2 cellular contexts compared by ENCODE assay signal in the genomic region with DNA sequence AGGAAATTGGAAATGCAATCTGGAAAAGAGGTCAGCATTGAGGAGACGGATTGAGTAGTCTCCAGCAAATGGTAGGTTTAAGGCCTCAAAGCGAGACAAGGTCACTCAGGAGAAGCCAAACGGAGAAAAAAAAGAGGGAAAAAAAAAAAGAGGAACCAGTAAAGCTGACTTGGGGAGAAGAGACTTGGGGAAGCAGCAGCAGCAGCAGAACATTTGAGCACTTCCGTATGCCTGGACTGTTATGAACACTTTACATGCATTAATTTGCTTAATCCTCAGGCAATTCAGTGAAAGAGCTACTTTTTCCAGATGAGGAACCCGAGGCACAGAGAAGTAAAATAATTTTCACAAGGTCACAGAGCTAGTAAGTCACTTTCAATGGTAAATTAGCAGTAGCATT.
TF ChIP-seq lines count a peak whose summit lies in the region.

No MANE protein-coding gene starts in this region.

TF ChIP-seq in K562, 482 proteins besides CTCF, POLR2A, EP300 and RAD21 (continued from another document and continues in another):
- TF ChIP-seq, protein P1, sequence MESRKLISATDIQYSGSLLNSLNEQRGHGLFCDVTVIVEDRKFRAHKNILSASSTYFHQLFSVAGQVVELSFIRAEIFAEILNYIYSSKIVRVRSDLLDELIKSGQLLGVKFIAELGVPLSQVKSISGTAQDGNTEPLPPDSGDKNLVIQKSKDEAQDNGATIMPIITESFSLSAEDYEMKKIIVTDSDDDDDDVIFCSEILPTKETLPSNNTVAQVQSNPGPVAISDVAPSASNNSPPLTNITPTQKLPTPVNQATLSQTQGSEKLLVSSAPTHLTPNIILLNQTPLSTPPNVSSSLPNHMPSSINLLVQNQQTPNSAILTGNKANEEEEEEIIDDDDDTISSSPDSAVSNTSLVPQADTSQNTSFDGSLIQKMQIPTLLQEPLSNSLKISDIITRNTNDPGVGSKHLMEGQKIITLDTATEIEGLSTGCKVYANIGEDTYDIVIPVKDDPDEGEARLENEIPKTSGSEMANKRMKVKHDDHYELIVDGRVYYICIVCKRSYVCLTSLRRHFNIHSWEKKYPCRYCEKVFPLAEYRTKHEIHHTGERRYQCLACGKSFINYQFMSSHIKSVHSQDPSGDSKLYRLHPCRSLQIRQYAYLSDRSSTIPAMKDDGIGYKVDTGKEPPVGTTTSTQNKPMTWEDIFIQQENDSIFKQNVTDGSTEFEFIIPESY (CRISPR knock-in tag; IDR thresholded peaks at IDR 0.05): no peak
- TF ChIP-seq FOXJ2 (tag; IDR thresholded peaks at IDR 0.05) (no peak), ADNP (tag; IDR thresholded peaks at IDR 0.05) (peak; percentile 41; the same call in 1 of the 2 replicates), STAT5B (CRISPR knock-in tag; IDR thresholded peaks at IDR 0.05) (no peak), ELF1 (tag; IDR thresholded peaks at IDR 0.05) (0 out of 2 replicates have a peak, but pooled peaks have one; percentile 38), SMARCA4 (IDR thresholded peaks at IDR 0.05) (no peak; the same call in 1 of the 2 replicates), CREM (IDR thresholded peaks at IDR 0.05; ENCODE audit: low read depth) (no peak), HDAC3 (IDR thresholded peaks at IDR 0.05; ENCODE audit: borderline replicate concordance, partially characterized antibody) (no peak), DPF2 (IDR thresholded peaks at IDR 0.05) (no peak; the same call in 1 of the 2 replicates), ZFX (CRISPR knock-in tag; IDR thresholded peaks at IDR 0.05) (0 out of 2 replicates have a peak, but pooled peaks have one; percentile 30), GTF2E2 (tag; IDR thresholded peaks at IDR 0.05) (peak; percentile 48; the same call in 1 of the 2 replicates), BRD9 (IDR thresholded peaks at IDR 0.05; ENCODE audit: low read depth, partially characterized antibody) (peak; percentile 45), C11orf30 (IDR thresholded peaks at IDR 0.05; ENCODE audit: low read depth) (no peak), SMARCE1 (IDR thresholded peaks at IDR 0.05) (peak; percentile 63; the same call in 1 of the 2 replicates), ESRRA (IDR thresholded peaks at IDR 0.05; ENCODE audit: borderline replicate concordance, low read depth) (peak; percentile 58; the same call in 1 of the 2 replicates), HMGN3 (IDR thresholded peaks at IDR 0.05; ENCODE audit: borderline replicate concordance, extremely low read depth, insufficient read length, low read depth, low read length) (peak; percentile 27), NFRKB (IDR thresholded peaks at IDR 0.05; ENCODE audit: low read depth) (no peak), L3MBTL2 (IDR thresholded peaks at IDR 0.05) (0 out of 2 replicates have a peak, but pooled peaks have one; percentile 42), ZNF140 (CRISPR knock-in tag; IDR thresholded peaks at IDR 0.05) (no peak), MTA1 (IDR thresholded peaks at IDR 0.05; ENCODE audit: borderline replicate concordance) (peak; percentile 25; the same call in 1 of the 2 replicates), ESRRB (CRISPR knock-in tag; IDR thresholded peaks at IDR 0.05; ENCODE audit: borderline replicate concordance) (no peak), HDGF (IDR thresholded peaks at IDR 0.05) (peak; percentile 82)
- TF ChIP-seq, protein P2, sequence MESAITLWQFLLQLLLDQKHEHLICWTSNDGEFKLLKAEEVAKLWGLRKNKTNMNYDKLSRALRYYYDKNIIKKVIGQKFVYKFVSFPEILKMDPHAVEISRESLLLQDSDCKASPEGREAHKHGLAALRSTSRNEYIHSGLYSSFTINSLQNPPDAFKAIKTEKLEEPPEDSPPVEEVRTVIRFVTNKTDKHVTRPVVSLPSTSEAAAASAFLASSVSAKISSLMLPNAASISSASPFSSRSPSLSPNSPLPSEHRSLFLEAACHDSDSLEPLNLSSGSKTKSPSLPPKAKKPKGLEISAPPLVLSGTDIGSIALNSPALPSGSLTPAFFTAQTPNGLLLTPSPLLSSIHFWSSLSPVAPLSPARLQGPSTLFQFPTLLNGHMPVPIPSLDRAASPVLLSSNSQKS (CRISPR knock-in tag; IDR thresholded peaks at IDR 0.05): no peak
- TF ChIP-seq, protein P3, sequence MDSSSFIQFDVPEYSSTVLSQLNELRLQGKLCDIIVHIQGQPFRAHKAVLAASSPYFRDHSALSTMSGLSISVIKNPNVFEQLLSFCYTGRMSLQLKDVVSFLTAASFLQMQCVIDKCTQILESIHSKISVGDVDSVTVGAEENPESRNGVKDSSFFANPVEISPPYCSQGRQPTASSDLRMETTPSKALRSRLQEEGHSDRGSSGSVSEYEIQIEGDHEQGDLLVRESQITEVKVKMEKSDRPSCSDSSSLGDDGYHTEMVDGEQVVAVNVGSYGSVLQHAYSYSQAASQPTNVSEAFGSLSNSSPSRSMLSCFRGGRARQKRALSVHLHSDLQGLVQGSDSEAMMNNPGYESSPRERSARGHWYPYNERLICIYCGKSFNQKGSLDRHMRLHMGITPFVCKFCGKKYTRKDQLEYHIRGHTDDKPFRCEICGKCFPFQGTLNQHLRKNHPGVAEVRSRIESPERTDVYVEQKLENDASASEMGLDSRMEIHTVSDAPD (CRISPR knock-in tag; IDR thresholded peaks at IDR 0.05): no peak
- TF ChIP-seq, protein P4, sequence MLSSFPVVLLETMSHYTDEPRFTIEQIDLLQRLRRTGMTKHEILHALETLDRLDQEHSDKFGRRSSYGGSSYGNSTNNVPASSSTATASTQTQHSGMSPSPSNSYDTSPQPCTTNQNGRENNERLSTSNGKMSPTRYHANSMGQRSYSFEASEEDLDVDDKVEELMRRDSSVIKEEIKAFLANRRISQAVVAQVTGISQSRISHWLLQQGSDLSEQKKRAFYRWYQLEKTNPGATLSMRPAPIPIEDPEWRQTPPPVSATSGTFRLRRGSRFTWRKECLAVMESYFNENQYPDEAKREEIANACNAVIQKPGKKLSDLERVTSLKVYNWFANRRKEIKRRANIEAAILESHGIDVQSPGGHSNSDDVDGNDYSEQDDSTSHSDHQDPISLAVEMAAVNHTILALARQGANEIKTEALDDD (IDR thresholded peaks at IDR 0.05): peak; percentile 41

TF ChIP-seq in SK-N-SH, 30 proteins besides CTCF, POLR2A, EP300 and RAD21 (continued from another document):
- TF ChIP-seq, protein P1 (IDR thresholded peaks at IDR 0.05; ENCODE audit: borderline replicate concordance, low read depth): no peak
- no peak for TF ChIP-seq MXI1 (IDR thresholded peaks at IDR 0.05; ENCODE audit: low read depth, low read length)
- TF ChIP-seq RXRA (IDR thresholded peaks at IDR 0.05; ENCODE audit: borderline replicate concordance, low read depth): no peak
- no peak for TF ChIP-seq NFIC (IDR thresholded peaks at IDR 0.05; ENCODE audit: borderline replicate concordance)
- TF ChIP-seq EZH2phosphoT487 (IDR thresholded peaks at IDR 0.05; ENCODE audit: borderline replicate concordance, low read depth): no peak
- TF ChIP-seq, protein P5, sequence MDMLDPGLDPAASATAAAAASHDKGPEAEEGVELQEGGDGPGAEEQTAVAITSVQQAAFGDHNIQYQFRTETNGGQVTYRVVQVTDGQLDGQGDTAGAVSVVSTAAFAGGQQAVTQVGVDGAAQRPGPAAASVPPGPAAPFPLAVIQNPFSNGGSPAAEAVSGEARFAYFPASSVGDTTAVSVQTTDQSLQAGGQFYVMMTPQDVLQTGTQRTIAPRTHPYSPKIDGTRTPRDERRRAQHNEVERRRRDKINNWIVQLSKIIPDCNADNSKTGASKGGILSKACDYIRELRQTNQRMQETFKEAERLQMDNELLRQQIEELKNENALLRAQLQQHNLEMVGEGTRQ (IDR thresholded peaks at IDR 0.05; ENCODE audit: borderline replicate concordance, low read depth, low read length): no peak
- TF ChIP-seq MEF2A (IDR thresholded peaks at IDR 0.05; ENCODE audit: borderline replicate concordance, low read depth): no peak
- TF ChIP-seq, protein P6, sequence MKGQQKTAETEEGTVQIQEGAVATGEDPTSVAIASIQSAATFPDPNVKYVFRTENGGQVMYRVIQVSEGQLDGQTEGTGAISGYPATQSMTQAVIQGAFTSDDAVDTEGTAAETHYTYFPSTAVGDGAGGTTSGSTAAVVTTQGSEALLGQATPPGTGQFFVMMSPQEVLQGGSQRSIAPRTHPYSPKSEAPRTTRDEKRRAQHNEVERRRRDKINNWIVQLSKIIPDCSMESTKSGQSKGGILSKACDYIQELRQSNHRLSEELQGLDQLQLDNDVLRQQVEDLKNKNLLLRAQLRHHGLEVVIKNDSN (IDR thresholded peaks at IDR 0.05; ENCODE audit: borderline replicate concordance, low read depth): no peak
- TF ChIP-seq TEAD4 (IDR thresholded peaks at IDR 0.05; ENCODE audit: borderline replicate concordance, insufficient read depth): no peak
- no peak for TF ChIP-seq POLR2AphosphoS5 (IDR thresholded peaks at IDR 0.05; ENCODE audit: low read depth, low read length)
- no peak for TF ChIP-seq JUND (IDR thresholded peaks at IDR 0.05)
- TF ChIP-seq CHD2 (IDR thresholded peaks at IDR 0.05; ENCODE audit: low read length, partially characterized antibody): no peak
- TF ChIP-seq SIN3A (IDR thresholded peaks at IDR 0.05; ENCODE audit: borderline replicate concordance, low read depth, low read length): no peak
